In genomic region chr3:65035231-65035630, GRCh38 we compare ENCODE assay signal across 27 cellular contexts.
"Had no signal": no experiment of that assay in that cellular context is flagged by ENCODE, and none has a peak within 500 bp of the region (broad histone marks: within the 10 kb centered on the region; RNA-seq: fewer than 3 reads in every experiment).

No MANE protein-coding gene starts in this region.

- H3K36me3 ChIP-seq: esophagus squamous epithelium, gastrocnemius medialis, left lung, neutrophil, pancreas, right lobe of liver, stomach, thoracic aorta, tibial nerve, upper lobe of right lung, uterus had no signal

- FAIRE-seq: endometrium, islet of Langerhans, pancreas had no signal

- ATAC-seq: effector memory CD8-positive, alpha-beta T cell; gastrocnemius medialis; left lung; natural killer cell; pancreas; right lobe of liver; stimulated activated effector memory CD8-positive, alpha-beta T cell treated with anti-CD3 and anti-CD28 coated beads, Interleukin-12 subunit alpha, Interleukin-12 subunit beta, amount 100 ng/mL, for 72 hours; upper lobe of right lung had no signal

- H3K4me3 ChIP-seq: esophagus squamous epithelium, gastrocnemius medialis, left lung, pancreas, right lobe of liver, stomach, thoracic aorta, tibial nerve, upper lobe of right lung, uterus had no signal

- H3K27me3 ChIP-seq: esophagus squamous epithelium, gastrocnemius medialis, left lung, neutrophil, pancreas, right lobe of liver, stomach, tibial nerve, upper lobe of right lung, uterus had no signal

- H3K4me1 ChIP-seq: esophagus squamous epithelium, gastrocnemius medialis, left lung, pancreas, right lobe of liver, upper lobe of right lung, uterus had no signal

- H3K27ac ChIP-seq: esophagus squamous epithelium, gastrocnemius medialis, left lung, neutrophil, pancreas, right lobe of liver, stomach, thoracic aorta, tibial nerve, upper lobe of right lung, uterus had no signal

- H3K9me3 ChIP-seq: esophagus squamous epithelium, gastrocnemius medialis, left lung, neutrophil, pancreas, right lobe of liver, stomach, thoracic aorta, tibial nerve, upper lobe of right lung, uterus had no signal

- DNase-seq: cerebellar nuclear complex; cortex of kidney; effector memory CD8-positive, alpha-beta T cell; esophagus squamous epithelium; foreskin fibroblast; gastrocnemius medialis; head of caudate nucleus; left cardiac atrium; left lung; mesenchymal stem cell; midbrain; natural killer cell; pancreas; right lobe of liver; stimulated activated CD4-positive, alpha-beta T cell treated with anti-CD3 and anti-CD28 coated beads, Interleukin-2, amount 100 ng/mL, for 24 hours; stimulated activated CD4-positive, alpha-beta T cell treated with anti-CD3 and anti-CD28 coated beads, Interleukin-4, amount 100 ng/mL, for 24 hours; stimulated activated naive CD4-positive, alpha-beta T cell treated with Interleukin-2 at 50 U/mL for 16 hours; stomach; substantia nigra; upper lobe of right lung; uterus had no signal
